Comparison of ENCODE assay signal across 1 cellular context in genomic region chr13:51584731-51585191, GRCh38.
TF ChIP-seq lines count a peak whose summit lies in the region.

No MANE protein-coding gene starts in this region.

TF ChIP-seq in HepG2, 621 proteins besides CTCF, POLR2A, EP300 and RAD21 (continued from another document and continues in another):
- TF ChIP-seq ARID5B (CRISPR knock-in tag; IDR thresholded peaks at IDR 0.05) (peak; percentile 28; the same call in 1 of the 2 replicates), PRDM4 (CRISPR knock-in tag; IDR thresholded peaks at IDR 0.05; ENCODE audit: borderline replicate concordance) (no peak), REXO4 (CRISPR knock-in tag; IDR thresholded peaks at IDR 0.05; ENCODE audit: borderline replicate concordance) (no peak), NONO (IDR thresholded peaks at IDR 0.05) (no peak), NONO (CRISPR knock-in tag; conservative IDR thresholded peaks at IDR 0.05) (peak; percentile 52; the same call in 1 of the 2 replicates), HNRNPK (IDR thresholded peaks at IDR 0.05; ENCODE audit: low read depth, low read length, poor library complexity, severe bottlenecking) (no peak), KDM5A (IDR thresholded peaks at IDR 0.05; ENCODE audit: borderline replicate concordance, low read length) (peak; percentile 79; the same call in 1 of the 2 replicates), YEATS2 (CRISPR knock-in tag; IDR thresholded peaks at IDR 0.05; ENCODE audit: borderline replicate concordance) (0 out of 2 replicates have a peak, but pooled peaks have one; percentile 5), ZNF33B (CRISPR knock-in tag; IDR thresholded peaks at IDR 0.05) (0 out of 2 replicates have a peak, but pooled peaks have one; percentile 44), FOXK1 (CRISPR knock-in tag; IDR thresholded peaks at IDR 0.05; ENCODE audit: borderline replicate concordance, low read depth) (no peak), PBX2 (CRISPR knock-in tag; IDR thresholded peaks at IDR 0.05) (no peak), RFX1 (IDR thresholded peaks at IDR 0.05) (no peak), ZFY (CRISPR knock-in tag; IDR thresholded peaks at IDR 0.05) (peak; percentile 59), THAP11 (CRISPR knock-in tag; IDR thresholded peaks at IDR 0.05) (no peak), ZXDC (CRISPR knock-in tag; IDR thresholded peaks at IDR 0.05) (no peak), CEBPB (IDR thresholded peaks at IDR 0.05; ENCODE audit: borderline replicate concordance, low read depth, low read length) (no peak), RERE (CRISPR knock-in tag; IDR thresholded peaks at IDR 0.05; ENCODE audit: low read depth) (no peak), BHLHE40 (IDR thresholded peaks at IDR 0.05; ENCODE audit: low read length) (no peak), KAT7 (CRISPR knock-in tag; IDR thresholded peaks at IDR 0.05; ENCODE audit: borderline replicate concordance) (no peak), PHB2 (IDR thresholded peaks at IDR 0.05; ENCODE audit: partially characterized antibody) (no peak), U2AF2 (IDR thresholded peaks at IDR 0.05; ENCODE audit: low read depth, low read length) (no peak), SOX6 (IDR thresholded peaks at IDR 0.05) (no peak), SOX6 (CRISPR knock-in tag; IDR thresholded peaks at IDR 0.05) (peak; percentile 53), BCL3 (CRISPR knock-in tag; IDR thresholded peaks at IDR 0.05) (peak; percentile 30; the same call in 1 of the 2 replicates), ZNF354B (CRISPR knock-in tag; IDR thresholded peaks at IDR 0.05) (no peak), RELA (CRISPR knock-in tag; IDR thresholded peaks at IDR 0.05) (no peak), ATF3 (CRISPR knock-in tag; IDR thresholded peaks at IDR 0.05) (no peak), ZNF350 (CRISPR knock-in tag; IDR thresholded peaks at IDR 0.05; ENCODE audit: borderline replicate concordance, low read depth) (no peak), ZFX (CRISPR knock-in tag; IDR thresholded peaks at IDR 0.05; ENCODE audit: low read depth) (peak; percentile 52; the same call in 1 of the 2 replicates)
- TF ChIP-seq, protein P1, sequence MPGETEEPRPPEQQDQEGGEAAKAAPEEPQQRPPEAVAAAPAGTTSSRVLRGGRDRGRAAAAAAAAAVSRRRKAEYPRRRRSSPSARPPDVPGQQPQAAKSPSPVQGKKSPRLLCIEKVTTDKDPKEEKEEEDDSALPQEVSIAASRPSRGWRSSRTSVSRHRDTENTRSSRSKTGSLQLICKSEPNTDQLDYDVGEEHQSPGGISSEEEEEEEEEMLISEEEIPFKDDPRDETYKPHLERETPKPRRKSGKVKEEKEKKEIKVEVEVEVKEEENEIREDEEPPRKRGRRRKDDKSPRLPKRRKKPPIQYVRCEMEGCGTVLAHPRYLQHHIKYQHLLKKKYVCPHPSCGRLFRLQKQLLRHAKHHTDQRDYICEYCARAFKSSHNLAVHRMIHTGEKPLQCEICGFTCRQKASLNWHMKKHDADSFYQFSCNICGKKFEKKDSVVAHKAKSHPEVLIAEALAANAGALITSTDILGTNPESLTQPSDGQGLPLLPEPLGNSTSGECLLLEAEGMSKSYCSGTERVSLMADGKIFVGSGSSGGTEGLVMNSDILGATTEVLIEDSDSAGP (CRISPR knock-in tag; IDR thresholded peaks at IDR 0.05; ENCODE audit: borderline replicate concordance): peak; percentile 35; the same call in 1 of the 2 replicates
- TF ChIP-seq, protein P2, sequence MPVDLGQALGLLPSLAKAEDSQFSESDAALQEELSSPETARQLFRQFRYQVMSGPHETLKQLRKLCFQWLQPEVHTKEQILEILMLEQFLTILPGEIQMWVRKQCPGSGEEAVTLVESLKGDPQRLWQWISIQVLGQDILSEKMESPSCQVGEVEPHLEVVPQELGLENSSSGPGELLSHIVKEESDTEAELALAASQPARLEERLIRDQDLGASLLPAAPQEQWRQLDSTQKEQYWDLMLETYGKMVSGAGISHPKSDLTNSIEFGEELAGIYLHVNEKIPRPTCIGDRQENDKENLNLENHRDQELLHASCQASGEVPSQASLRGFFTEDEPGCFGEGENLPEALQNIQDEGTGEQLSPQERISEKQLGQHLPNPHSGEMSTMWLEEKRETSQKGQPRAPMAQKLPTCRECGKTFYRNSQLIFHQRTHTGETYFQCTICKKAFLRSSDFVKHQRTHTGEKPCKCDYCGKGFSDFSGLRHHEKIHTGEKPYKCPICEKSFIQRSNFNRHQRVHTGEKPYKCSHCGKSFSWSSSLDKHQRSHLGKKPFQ (CRISPR knock-in tag; IDR thresholded peaks at IDR 0.05; ENCODE audit: insufficient replicate concordance): peak; percentile 37
- TF ChIP-seq, protein P3, sequence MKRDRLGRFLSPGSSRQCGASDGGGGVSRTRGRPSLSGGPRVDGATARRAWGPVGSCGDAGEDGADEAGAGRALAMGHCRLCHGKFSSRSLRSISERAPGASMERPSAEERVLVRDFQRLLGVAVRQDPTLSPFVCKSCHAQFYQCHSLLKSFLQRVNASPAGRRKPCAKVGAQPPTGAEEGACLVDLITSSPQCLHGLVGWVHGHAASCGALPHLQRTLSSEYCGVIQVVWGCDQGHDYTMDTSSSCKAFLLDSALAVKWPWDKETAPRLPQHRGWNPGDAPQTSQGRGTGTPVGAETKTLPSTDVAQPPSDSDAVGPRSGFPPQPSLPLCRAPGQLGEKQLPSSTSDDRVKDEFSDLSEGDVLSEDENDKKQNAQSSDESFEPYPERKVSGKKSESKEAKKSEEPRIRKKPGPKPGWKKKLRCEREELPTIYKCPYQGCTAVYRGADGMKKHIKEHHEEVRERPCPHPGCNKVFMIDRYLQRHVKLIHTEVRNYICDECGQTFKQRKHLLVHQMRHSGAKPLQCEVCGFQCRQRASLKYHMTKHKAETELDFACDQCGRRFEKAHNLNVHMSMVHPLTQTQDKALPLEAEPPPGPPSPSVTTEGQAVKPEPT (CRISPR knock-in tag; IDR thresholded peaks at IDR 0.05; ENCODE audit: low read depth): no peak
